1 cellular context compared by ENCODE assay signal in genomic region chr3:45137656-45138181, GRCh38.
TF ChIP-seq lines count a peak whose summit lies in the region.

No MANE protein-coding gene starts in this region.

TF ChIP-seq in K562, 482 proteins besides CTCF, POLR2A, EP300 and RAD21 (continued from another document and continues in another):
- TF ChIP-seq, protein P1, sequence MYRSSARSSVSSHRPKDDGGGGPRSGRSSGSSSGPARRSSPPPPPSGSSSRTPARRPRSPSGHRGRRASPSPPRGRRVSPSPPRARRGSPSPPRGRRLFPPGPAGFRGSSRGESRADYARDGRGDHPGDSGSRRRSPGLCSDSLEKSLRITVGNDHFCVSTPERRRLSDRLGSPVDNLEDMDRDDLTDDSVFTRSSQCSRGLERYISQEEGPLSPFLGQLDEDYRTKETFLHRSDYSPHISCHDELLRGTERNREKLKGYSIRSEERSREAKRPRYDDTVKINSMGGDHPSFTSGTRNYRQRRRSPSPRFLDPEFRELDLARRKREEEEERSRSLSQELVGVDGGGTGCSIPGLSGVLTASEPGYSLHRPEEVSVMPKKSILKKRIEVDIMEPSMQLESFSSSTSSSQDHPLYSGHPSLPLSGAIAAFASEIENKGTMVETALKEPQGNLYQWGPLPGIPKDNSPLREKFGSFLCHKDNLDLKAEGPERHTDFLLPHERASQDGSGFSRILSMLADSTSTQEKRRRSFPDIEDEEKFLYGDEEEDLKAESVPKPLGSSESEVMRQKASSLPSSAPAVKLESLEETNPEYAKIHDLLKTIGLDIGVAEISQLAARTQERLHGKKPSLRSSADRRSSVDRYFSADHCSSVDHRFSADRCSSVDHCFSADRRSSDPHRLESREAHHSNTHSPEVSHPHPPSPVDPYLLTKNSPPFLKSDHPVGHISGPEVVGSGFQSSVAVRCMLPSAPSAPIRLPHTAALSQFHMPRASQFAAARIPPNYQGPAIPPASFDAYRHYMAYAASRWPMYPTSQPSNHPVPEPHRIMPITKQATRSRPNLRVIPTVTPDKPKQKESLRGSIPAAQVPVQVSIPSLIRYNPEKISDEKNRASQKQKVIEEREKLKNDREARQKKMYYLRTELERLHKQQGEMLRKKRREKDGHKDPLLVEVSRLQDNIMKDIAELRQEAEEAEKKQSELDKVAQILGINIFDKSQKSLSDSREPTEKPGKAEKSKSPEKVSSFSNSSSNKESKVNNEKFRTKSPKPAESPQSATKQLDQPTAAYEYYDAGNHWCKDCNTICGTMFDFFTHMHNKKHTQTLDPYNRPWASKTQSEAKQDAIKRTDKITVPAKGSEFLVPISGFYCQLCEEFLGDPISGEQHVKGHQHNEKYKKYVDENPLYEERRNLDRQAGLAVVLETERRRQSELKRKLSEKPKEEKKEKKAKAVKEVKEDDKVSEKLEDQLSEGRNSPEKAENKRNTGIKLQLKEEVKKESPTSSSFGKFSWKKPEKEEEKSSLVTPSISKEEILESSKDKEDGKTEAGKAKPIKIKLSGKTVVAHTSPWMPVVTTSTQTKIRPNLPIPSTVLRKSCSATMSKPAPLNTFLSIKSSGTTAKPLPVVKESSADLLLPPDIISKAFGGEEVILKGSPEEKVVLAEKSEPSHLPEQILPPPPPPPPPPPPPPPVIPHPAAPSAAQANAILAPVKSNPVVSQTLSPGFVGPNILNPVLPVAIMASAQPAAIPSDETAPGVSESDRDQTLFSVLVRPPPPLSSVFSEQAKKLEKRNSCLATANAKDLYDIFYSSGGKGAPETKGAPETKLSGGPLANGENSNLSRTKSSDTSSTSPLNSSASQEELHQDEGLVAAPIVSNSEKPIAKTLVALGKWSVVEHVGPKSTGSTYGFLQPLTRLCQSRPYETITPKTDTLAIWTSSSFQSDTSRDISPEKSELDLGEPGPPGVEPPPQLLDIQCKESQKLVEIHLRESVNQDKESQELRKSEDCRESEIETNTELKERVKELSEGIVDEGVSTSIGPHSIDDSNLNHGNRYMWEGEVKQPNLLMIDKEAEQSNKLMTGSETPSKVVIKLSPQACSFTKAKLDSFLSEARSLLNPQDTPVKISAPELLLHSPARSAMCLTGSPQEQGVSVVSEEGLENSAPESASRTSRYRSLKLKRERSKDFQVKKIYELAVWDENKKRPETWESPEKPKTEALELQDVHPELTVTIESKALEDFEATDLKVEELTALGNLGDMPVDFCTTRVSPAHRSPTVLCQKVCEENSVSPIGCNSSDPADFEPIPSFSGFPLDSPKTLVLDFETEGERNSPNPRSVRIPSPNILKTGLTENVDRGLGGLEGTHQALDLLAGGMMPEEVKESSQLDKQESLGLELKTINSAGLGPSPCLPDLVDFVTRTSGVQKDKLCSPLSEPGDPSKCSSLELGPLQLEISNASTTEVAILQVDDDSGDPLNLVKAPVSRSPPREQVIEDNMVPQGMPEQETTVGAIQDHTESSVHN (IDR thresholded peaks at IDR 0.05; ENCODE audit: borderline replicate concordance in 1 of 2, low read depth in 1 of 2), result peak in 1 of 2 experiments; percentile 34; a peak in 1 of 4 replicates
- TF ChIP-seq, protein P2, sequence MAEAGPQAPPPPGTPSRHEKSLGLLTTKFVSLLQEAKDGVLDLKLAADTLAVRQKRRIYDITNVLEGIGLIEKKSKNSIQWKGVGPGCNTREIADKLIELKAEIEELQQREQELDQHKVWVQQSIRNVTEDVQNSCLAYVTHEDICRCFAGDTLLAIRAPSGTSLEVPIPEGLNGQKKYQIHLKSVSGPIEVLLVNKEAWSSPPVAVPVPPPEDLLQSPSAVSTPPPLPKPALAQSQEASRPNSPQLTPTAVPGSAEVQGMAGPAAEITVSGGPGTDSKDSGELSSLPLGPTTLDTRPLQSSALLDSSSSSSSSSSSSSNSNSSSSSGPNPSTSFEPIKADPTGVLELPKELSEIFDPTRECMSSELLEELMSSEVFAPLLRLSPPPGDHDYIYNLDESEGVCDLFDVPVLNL (CRISPR knock-in tag; IDR thresholded peaks at IDR 0.05; ENCODE audit: low read depth), result no peak
- TF ChIP-seq RCOR1 (IDR thresholded peaks at IDR 0.05; ENCODE audit: borderline replicate concordance in 1 of 2, low read depth in 2 of 2, low read length in 2 of 2), result peak; percentile 23 to 90; a peak in 2 of 4 replicates
- no peak for TF ChIP-seq ZFX (CRISPR knock-in tag; IDR thresholded peaks at IDR 0.05)
- TF ChIP-seq ERF (CRISPR knock-in tag; IDR thresholded peaks at IDR 0.05), result no peak
- no peak for TF ChIP-seq XRCC3 (IDR thresholded peaks at IDR 0.05)
- no peak for TF ChIP-seq MCM3 (IDR thresholded peaks at IDR 0.05)
- no peak for TF ChIP-seq SNIP1 (IDR thresholded peaks at IDR 0.05; ENCODE audit: low read depth)
- no peak for TF ChIP-seq ZNF232 (CRISPR knock-in tag; IDR thresholded peaks at IDR 0.05)
- peak; percentile 63; the same call in 1 of the 2 replicates for TF ChIP-seq ZNF316 (IDR thresholded peaks at IDR 0.05)
- TF ChIP-seq ZSCAN29 (IDR thresholded peaks at IDR 0.05), result no peak
- 0 out of 2 replicates have a peak, but pooled peaks have one; percentile 14 for TF ChIP-seq GATAD2B (IDR thresholded peaks at IDR 0.05; ENCODE audit: borderline replicate concordance)
- no peak for TF ChIP-seq NCOA6 (IDR thresholded peaks at IDR 0.05)
- no peak for TF ChIP-seq ZNF57 (CRISPR knock-in tag; IDR thresholded peaks at IDR 0.05)
- no peak for TF ChIP-seq TSC22D4 (tag; IDR thresholded peaks at IDR 0.05)
- no peak for TF ChIP-seq YBX1 (IDR thresholded peaks at IDR 0.05)
- TF ChIP-seq ZNF24 (IDR thresholded peaks at IDR 0.05), result no peak
- TF ChIP-seq, protein P3, sequence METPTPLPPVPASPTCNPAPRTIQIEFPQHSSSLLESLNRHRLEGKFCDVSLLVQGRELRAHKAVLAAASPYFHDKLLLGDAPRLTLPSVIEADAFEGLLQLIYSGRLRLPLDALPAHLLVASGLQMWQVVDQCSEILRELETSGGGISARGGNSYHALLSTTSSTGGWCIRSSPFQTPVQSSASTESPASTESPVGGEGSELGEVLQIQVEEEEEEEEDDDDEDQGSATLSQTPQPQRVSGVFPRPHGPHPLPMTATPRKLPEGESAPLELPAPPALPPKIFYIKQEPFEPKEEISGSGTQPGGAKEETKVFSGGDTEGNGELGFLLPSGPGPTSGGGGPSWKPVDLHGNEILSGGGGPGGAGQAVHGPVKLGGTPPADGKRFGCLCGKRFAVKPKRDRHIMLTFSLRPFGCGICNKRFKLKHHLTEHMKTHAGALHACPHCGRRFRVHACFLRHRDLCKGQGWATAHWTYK (CRISPR knock-in tag; IDR thresholded peaks at IDR 0.05), result no peak; the same call in 1 of the 2 replicates
- TF ChIP-seq CEBPG (CRISPR knock-in tag; IDR thresholded peaks at IDR 0.05), result no peak
- TF ChIP-seq CEBPG (tag; conservative IDR thresholded peaks at IDR 0.05 in 1 of 2, IDR thresholded peaks at IDR 0.05 in 1 of 2), result peak in 1 of 2 experiments; percentile 34; a peak in 1 of 4 replicates
- TF ChIP-seq, protein P4, sequence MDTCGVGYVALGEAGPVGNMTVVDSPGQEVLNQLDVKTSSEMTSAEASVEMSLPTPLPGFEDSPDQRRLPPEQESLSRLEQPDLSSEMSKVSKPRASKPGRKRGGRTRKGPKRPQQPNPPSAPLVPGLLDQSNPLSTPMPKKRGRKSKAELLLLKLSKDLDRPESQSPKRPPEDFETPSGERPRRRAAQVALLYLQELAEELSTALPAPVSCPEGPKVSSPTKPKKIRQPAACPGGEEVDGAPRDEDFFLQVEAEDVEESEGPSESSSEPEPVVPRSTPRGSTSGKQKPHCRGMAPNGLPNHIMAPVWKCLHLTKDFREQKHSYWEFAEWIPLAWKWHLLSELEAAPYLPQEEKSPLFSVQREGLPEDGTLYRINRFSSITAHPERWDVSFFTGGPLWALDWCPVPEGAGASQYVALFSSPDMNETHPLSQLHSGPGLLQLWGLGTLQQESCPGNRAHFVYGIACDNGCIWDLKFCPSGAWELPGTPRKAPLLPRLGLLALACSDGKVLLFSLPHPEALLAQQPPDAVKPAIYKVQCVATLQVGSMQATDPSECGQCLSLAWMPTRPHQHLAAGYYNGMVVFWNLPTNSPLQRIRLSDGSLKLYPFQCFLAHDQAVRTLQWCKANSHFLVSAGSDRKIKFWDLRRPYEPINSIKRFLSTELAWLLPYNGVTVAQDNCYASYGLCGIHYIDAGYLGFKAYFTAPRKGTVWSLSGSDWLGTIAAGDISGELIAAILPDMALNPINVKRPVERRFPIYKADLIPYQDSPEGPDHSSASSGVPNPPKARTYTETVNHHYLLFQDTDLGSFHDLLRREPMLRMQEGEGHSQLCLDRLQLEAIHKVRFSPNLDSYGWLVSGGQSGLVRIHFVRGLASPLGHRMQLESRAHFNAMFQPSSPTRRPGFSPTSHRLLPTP (IDR thresholded peaks at IDR 0.05; ENCODE audit: borderline replicate concordance, extremely low read depth, insufficient read length), result no peak
- TF ChIP-seq KAT7 (CRISPR knock-in tag; IDR thresholded peaks at IDR 0.05; ENCODE audit: borderline replicate concordance), result no peak; the same call in 1 of the 2 replicates
- peak; percentile 25; the same call in 1 of the 2 replicates for TF ChIP-seq CREB3L1 (IDR thresholded peaks at IDR 0.05; ENCODE audit: borderline replicate concordance, low read depth)
- no peak for TF ChIP-seq SUPT5H (IDR thresholded peaks at IDR 0.05)
- no peak for TF ChIP-seq ATF1 (CRISPR knock-in tag; IDR thresholded peaks at IDR 0.05)
- peak; percentile 59 for TF ChIP-seq ATF1 (tag; IDR thresholded peaks at IDR 0.05)
- TF ChIP-seq, protein P5, sequence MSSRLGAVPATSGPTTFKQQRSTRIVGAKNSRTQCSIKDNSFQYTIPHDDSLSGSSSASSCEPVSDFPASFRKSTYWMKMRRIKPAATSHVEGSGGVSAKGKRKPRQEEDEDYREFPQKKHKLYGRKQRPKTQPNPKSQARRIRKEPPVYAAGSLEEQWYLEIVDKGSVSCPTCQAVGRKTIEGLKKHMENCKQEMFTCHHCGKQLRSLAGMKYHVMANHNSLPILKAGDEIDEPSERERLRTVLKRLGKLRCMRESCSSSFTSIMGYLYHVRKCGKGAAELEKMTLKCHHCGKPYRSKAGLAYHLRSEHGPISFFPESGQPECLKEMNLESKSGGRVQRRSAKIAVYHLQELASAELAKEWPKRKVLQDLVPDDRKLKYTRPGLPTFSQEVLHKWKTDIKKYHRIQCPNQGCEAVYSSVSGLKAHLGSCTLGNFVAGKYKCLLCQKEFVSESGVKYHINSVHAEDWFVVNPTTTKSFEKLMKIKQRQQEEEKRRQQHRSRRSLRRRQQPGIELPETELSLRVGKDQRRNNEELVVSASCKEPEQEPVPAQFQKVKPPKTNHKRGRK (tag; IDR thresholded peaks at IDR 0.05), result no peak
